14 cellular contexts compared by ENCODE assay signal in genomic region chr11:122977455-122978302, GRCh38. TPM values are rescaled to one million over a fixed set of nuclear protein-coding genes. Genes with fewer than 3 reads are reported as not detected.
DNase-seq lines count a peak whose midpoint lies in the region; ATAC-seq, FAIRE-seq and TF ChIP-seq lines count a peak whose summit lies in the region.
"Had no signal": no experiment of that assay in that cellular context is flagged by ENCODE, and none has a peak within 500 bp of the region (broad histone marks: within the 10 kb centered on the region; RNA-seq: fewer than 3 reads in every experiment).

No MANE protein-coding gene starts in this region.

- TF ChIP-seq POLR2A in GM12878 (IDR thresholded peaks at IDR 0.05; ENCODE audit: low read depth, low read length) = no peak

- H3K27ac ChIP-seq in GM12878 (ENCODE audit: control insufficient read depth, insufficient read depth) (no peak overlapping the region), mesenchymal stem cell (ENCODE audit: low read length, poor library complexity, severe bottlenecking) (no peak overlapping the region)
- H3K27ac ChIP-seq: testis had no signal

- H3K9ac ChIP-seq in GM12878 (ENCODE audit: control insufficient read depth, insufficient read depth, low read length) = no peak overlapping the region
- H3K9ac ChIP-seq in mesenchymal stem cell (ENCODE audit: low read length) = no peak overlapping the region

- no peak for TF ChIP-seq EP300 in GM12878 (IDR thresholded peaks at IDR 0.05; ENCODE audit: borderline replicate concordance in 1 of 2, control insufficient read depth in 1 of 2, low read depth in 2 of 2, low read length in 2 of 2)

- H3K4me3 ChIP-seq in GM12878 (no peak overlapping the region), mesenchymal stem cell (ENCODE audit: insufficient read depth in 1 of 2, low read depth in 1 of 2, low read length in 2 of 2) (peak overlapping the region; percentile 25 to 33)

- H2AFZ ChIP-seq in GM12878 (ENCODE audit: control insufficient read depth, low read depth, low read length) (no peak overlapping the region), mesenchymal stem cell (ENCODE audit: low read depth, low read length) (no peak overlapping the region)

- FAIRE-seq in GM12878 (lab: Jason Lieb, UNC) = no peak

- H2BK120ac ChIP-seq in mesenchymal stem cell (ENCODE audit: low read depth, low read length) = no peak overlapping the region

- ATAC-seq in GM12878 (peak; percentile 18; the same call in 2 of the 3 replicates), HG03025 (IDR thresholded peaks at IDR 0.05; ENCODE audit: low FRiP score, unreplicated experiment) (no peak)

- no peak overlapping the region for H3K23ac ChIP-seq in mesenchymal stem cell (ENCODE audit: low read length in 2 of 2)

- intact Hi-C loops in GM12878 (cut with micrococcal nuclease; ENCODE audit: unreplicated experiment) = no loop called here

- H3K4me1 ChIP-seq in GM12878 (ENCODE audit: control insufficient read depth, insufficient read depth, low read length) (no peaks in the 10 kb centered on the region), mesenchymal stem cell (ENCODE audit: control insufficient read depth, insufficient read depth, low read depth, low read length) (peaks cover 15% of the 10 kb centered on the region)

- no peak overlapping the region for H2AK5ac ChIP-seq in mesenchymal stem cell (ENCODE audit: low read length, severe bottlenecking)

- RAD21 ChIA-PET in GM12878 (lab: Charles Lee; ENCODE audit: unreplicated experiment) = no interaction called here

- BruUV-seq in GM12878 (replicated peaks; lab: Mats Ljungman, UMichigan) = no TSS peak

- SMC1A ChIA-PET in GM12878 (lab: Charles Lee; ENCODE audit: uncharacterized antibody, unreplicated experiment) = no interaction called here

- POLR2A ChIA-PET in GM12878 (lab: Charles Lee) (no interaction called here), GM10248 (lab: Yijun Ruan, JAX) (no interaction called here)

- no peak overlapping the region for H3K14ac ChIP-seq in mesenchymal stem cell (ENCODE audit: low read length in 2 of 2)

- 28% methylated on average over 47 of the region's 52 CpGs for WGBS in GM12878 (ENCODE audit: insufficient coverage, insufficient replicate concordance, low lambda C conversion rate, missing lambda C conversion rate)
- 5% methylated on average over 51 of the region's 52 CpGs for WGBS in mesenchymal stem cell

- no peak overlapping the region for H2BK15ac ChIP-seq in mesenchymal stem cell (ENCODE audit: low read depth, poor library complexity, severe bottlenecking)

- DNase-seq in AG20443 (ENCODE audit: low spot score) (peak; percentile 14), Daoy (ENCODE audit: low read depth) (peak; percentile 45), GM12878 (ENCODE audit: low read depth, low spot score) (no peak), mesenchymal stem cell (no peak), NCI-H524 treated with DMSO at 0.1 percent for 48 hours (lab: John Stamatoyannopoulos, UW) (no peak), GM10248 (ENCODE audit: extremely low spot score) (no peak), NCI-H2081 treated with DMSO at 0.1 percent for 48 hours (lab: John Stamatoyannopoulos, UW) (no peak)
- DNase-seq: hypothalamus; nucleus accumbens; stimulated activated CD4-positive, alpha-beta T cell treated with anti-CD3 and anti-CD28 coated beads, Interleukin-4, amount 100 ng/mL, for 4 hours; testis had no signal

- in situ Hi-C loops in GM12878 (cut with MboI) = no loop called here

- no peaks in the 10 kb centered on the region; the same call in 1 of the 3 replicates for H3K9me3 ChIP-seq in GM12878 (replicated peaks; ENCODE audit: control insufficient read depth, insufficient read depth, low read length)
- no peaks in the 10 kb centered on the region for H3K9me3 ChIP-seq in mesenchymal stem cell (ENCODE audit: control insufficient read depth, low read length)
- H3K9me3 ChIP-seq: testis had no signal

- H3K4me2 ChIP-seq in GM12878 (ENCODE audit: control insufficient read depth, insufficient read depth) = no peak overlapping the region
- H3K4me2 ChIP-seq in mesenchymal stem cell (ENCODE audit: low read length, poor library complexity, severe bottlenecking) = peak overlapping the region; percentile 32

- no peak overlapping the region for H2BK5ac ChIP-seq in mesenchymal stem cell (ENCODE audit: low read depth, low read length, poor library complexity, severe bottlenecking)

- no peak for TF ChIP-seq CTCF in GM12878 (IDR thresholded peaks at IDR 0.05 in 2 of 3, conservative IDR thresholded peaks at IDR 0.05 in 1 of 3; ENCODE audit: control insufficient read depth in 2 of 3, extremely low read depth in 1 of 3, insufficient read depth in 1 of 3, low read depth in 3 of 3, low read length in 3 of 3)
- TF ChIP-seq CTCF in GM10248 (IDR thresholded peaks at IDR 0.05; ENCODE audit: control extremely low read depth, extremely low read depth, low read depth, missing control alignments) = no peak

- no peak overlapping the region for H3K4ac ChIP-seq in mesenchymal stem cell (ENCODE audit: low read depth in 1 of 2, low read length in 2 of 2)

- CTCF ChIA-PET in GM12878 (lab: Yijun Ruan, JAX) (no interaction called here), GM10248 (lab: Yijun Ruan, JAX) (no interaction called here)

- H4K8ac ChIP-seq in mesenchymal stem cell (ENCODE audit: low read length) = no peak overlapping the region

- H3K79me1 ChIP-seq in mesenchymal stem cell (replicated peaks; ENCODE audit: low read length, poor library complexity, severe bottlenecking) = no peaks in the 10 kb centered on the region

- H4K20me1 ChIP-seq in GM12878 (ENCODE audit: control insufficient read depth, insufficient read depth) = no peaks in the 10 kb centered on the region; the same call in none of the 2 replicates

- H2BK12ac ChIP-seq in mesenchymal stem cell (ENCODE audit: low read length in 2 of 2) = no peak overlapping the region

- H3K18ac ChIP-seq in mesenchymal stem cell (ENCODE audit: low read depth in 1 of 2, low read length in 2 of 2) = no peak overlapping the region

- H3K36me3 ChIP-seq in GM12878 (ENCODE audit: control insufficient read depth in 2 of 2, insufficient read depth in 2 of 2, low read length in 1 of 2) (no peaks in the 10 kb centered on the region), mesenchymal stem cell (ENCODE audit: control insufficient read depth in 1 of 2, insufficient read depth in 2 of 2, low read depth in 1 of 2, low read length in 2 of 2) (no peaks in the 10 kb centered on the region)

- no peaks in the 10 kb centered on the region for H3K79me2 ChIP-seq in GM12878 (ENCODE audit: control insufficient read depth, insufficient read depth, low read length)

- TF ChIP-seq RAD21 in GM12878 (IDR thresholded peaks at IDR 0.05; ENCODE audit: insufficient read depth, low read depth, low read length) = no peak

- H4K91ac ChIP-seq in mesenchymal stem cell (ENCODE audit: low read length) = no peak overlapping the region

- H3K27me3 ChIP-seq in GM12878 (replicated peaks in 1 of 2; ENCODE audit: control insufficient read depth in 2 of 2, insufficient read depth in 2 of 2, low read length in 1 of 2) (peaks cover 15 to 51% of the 10 kb centered on the region in 2 experiments), mesenchymal stem cell (ENCODE audit: control insufficient read depth in 1 of 2, insufficient read depth in 1 of 2, low read length in 2 of 2) (peaks cover 91 to 99% of the 10 kb centered on the region in 2 experiments)

TF ChIP-seq in GM12878, 131 proteins besides CTCF, POLR2A, EP300 and RAD21 (continues in another document):
- TF ChIP-seq BHLHE40 (IDR thresholded peaks at IDR 0.05; ENCODE audit: borderline replicate concordance in 1 of 2, low read depth in 2 of 2, low read length in 1 of 2) (0 out of 4 replicates have a peak, but pooled peaks of 1 of the 2 experiments have one; percentile 16), ZBTB11 (CRISPR knock-in tag; IDR thresholded peaks at IDR 0.05) (no peak), POU2F2 (IDR thresholded peaks at IDR 0.05; ENCODE audit: borderline replicate concordance, low read depth, low read length) (no peak)

RNA-seq across cellular contexts. Expression of gene BSX, which starts 4.0 kb away (rescaled TPM):
- total RNA-seq in Daoy (2014; rRNA removed; shearing (Covaris generic)) = not detected in 2 replicates
- not detected in 2 replicates for total RNA-seq in GM12878 (2013; cell fraction: nucleolus; rRNA removed)
- total RNA-seq in GM12878 (2014; rRNA removed) = not detected in 2 replicates
- not detected in 2 replicates for total RNA-seq in GM12878 (2014; rRNA removed; fragmentation: Illumina TruSeq; extraction: Trizol)
- total RNA-seq in GM12878 (2021) = not detected in 2 replicates
- polyA plus RNA-seq in GM12878 (2011; ENCODE audit: low read depth) = not detected
- not detected in 2 replicates for polyA plus RNA-seq in GM12878 (2011; rRNA removed)
- polyA plus RNA-seq in GM12878 (2011; cell fraction: cytosol; rRNA removed) = not detected in 2 replicates
- polyA plus RNA-seq in GM12878 (2011; cell fraction: nucleus; rRNA removed) = not detected in 2 replicates
- polyA plus RNA-seq in GM12878 (2012) = not detected in 2 replicates
- polyA plus RNA-seq in GM12878 (2014; fragmentation: Illumina TruSeq; extraction: Trizol) = not detected in 2 replicates
- not detected for polyA plus RNA-seq in GM12878 (2014; fragmentation: Nextera tagmentation; extraction: Ambion mirVana)
- polyA plus RNA-seq in GM12878 (2014; rRNA removed) = not detected in 2 replicates
- polyA plus RNA-seq in GM12878 (2016; fragmentation: Nextera tagmentation; extraction: Ambion mirVana) = not detected
- polyA minus RNA-seq in GM12878 (2011; rRNA and poly(A)+ RNA removed) = not detected in 2 replicates
- polyA minus RNA-seq in GM12878 (2011; cell fraction: cytosol; rRNA and poly(A)+ RNA removed) = not detected in 2 replicates
- polyA minus RNA-seq in GM12878 (2011; cell fraction: nucleus; rRNA and poly(A)+ RNA removed) = not detected in 2 replicates
- not detected for polyA plus RNA-seq in mesenchymal stem cell (2013, experiment 1 of 2)
- polyA plus RNA-seq in mesenchymal stem cell (2013, experiment 2 of 2) = not detected
- total RNA-seq: OCI-LY7, testis had no signal
- polyA plus RNA-seq: adipose tissue had no signal

Comparison
In these comparisons a context has a peak if more than half of its experiments do, and no peak if none do; other contexts are left out.
1. DNase-seq: peak in AG20443 (single experiment) and Daoy (single experiment); none in GM12878 (single experiment), mesenchymal stem cell (single experiment), NCI-H524 treated with DMSO at 0.1 percent for 48 hours (single experiment), GM10248 (single experiment) and NCI-H2081 treated with DMSO at 0.1 percent for 48 hours (single experiment).